In genomic region chr3:42051384-42052131, GRCh38 we compare ENCODE assay signal across 1 cellular context.
TF ChIP-seq lines count a peak whose summit lies in the region.

No MANE protein-coding gene starts in this region.

TF ChIP-seq in GM23338, 12 proteins besides CTCF, POLR2A, EP300 and RAD21 (continued from another document):
- no peak for TF ChIP-seq ZNF462 (CRISPR knock-in tag; IDR thresholded peaks at IDR 0.05)
